8 cellular contexts compared by ENCODE assay signal in genomic region chr21:45542667-45543370, GRCh38. TPM values are rescaled to one million over a fixed set of nuclear protein-coding genes. Genes with fewer than 3 reads are reported as not detected.
DNase-seq lines count a peak whose midpoint lies in the region; ATAC-seq and TF ChIP-seq lines count a peak whose summit lies in the region.

No MANE protein-coding gene starts in this region.

- H3K4me2 ChIP-seq in KMS-11, result 0 out of 2 replicates have a peak overlapping the region, but pooled peaks have one; percentile 34

- no peaks in the 10 kb centered on the region for H4K20me1 ChIP-seq in KMS-11 (ENCODE audit: insufficient read depth)

- no peak overlapping the region for H3K27ac Mint-ChIP-seq in central memory CD8-positive, alpha-beta T cell (ENCODE audit: low read depth)

- no peaks in the 10 kb centered on the region for H3K9me3 Mint-ChIP-seq in central memory CD8-positive, alpha-beta T cell

- no peak overlapping the region for H3K27ac ChIP-seq in KMS-11

- H3K27me3 Mint-ChIP-seq in central memory CD8-positive, alpha-beta T cell, result no peaks in the 10 kb centered on the region

- TF ChIP-seq CTCF in AG10803 (conservative IDR thresholded peaks at IDR 0.05; ENCODE audit: low read length), result no peak
- TF ChIP-seq CTCF in KMS-11 (conservative IDR thresholded peaks at IDR 0.05; ENCODE audit: low read depth, low read length), result no peak

- H3K36me3 Mint-ChIP-seq in central memory CD8-positive, alpha-beta T cell (ENCODE audit: insufficient read depth), result peaks cover 1% of the 10 kb centered on the region

- peaks cover 38% of the 10 kb centered on the region for H3K79me2 ChIP-seq in KMS-11 (ENCODE audit: insufficient read depth, low read depth)

- DNase-seq in AG10803 (ENCODE audit: low read depth) (no peak), mesenteric fat pad (ENCODE audit: low spot score) (peak; percentile 90), NCI-H345 treated with DMSO at 0.1 percent for 48 hours (lab: John Stamatoyannopoulos, UW; ENCODE audit: unreplicated experiment) (no peak), globus pallidus (ENCODE audit: low spot score) (no peak), germinal center (ENCODE audit: low spot score) (no peak), SIG-M5 (lab: John Stamatoyannopoulos, UW) (no peak)
- peak in 1 of 2 donors; percentile 13 for DNase-seq in central memory CD8-positive, alpha-beta T cell (ENCODE audit: low spot score in 2 of 2)

- H2AFZ ChIP-seq in KMS-11 (ENCODE audit: low read depth), result peak overlapping the region; percentile 47

- H3K36me3 ChIP-seq in KMS-11 (ENCODE audit: insufficient read depth), result no peaks in the 10 kb centered on the region

- peaks cover 10% of the 10 kb centered on the region; the same call in 1 of the 2 replicates for H3K27me3 ChIP-seq in KMS-11 (ENCODE audit: insufficient read depth, low read depth)

- H3K4me1 Mint-ChIP-seq in central memory CD8-positive, alpha-beta T cell, result peaks cover 11% of the 10 kb centered on the region

- peak overlapping the region; percentile 55 for H3K4me3 ChIP-seq in AG10803 (ENCODE audit: low read length)
- no peak overlapping the region for H3K4me3 ChIP-seq in KMS-11 (IDR thresholded peaks at IDR 0.05; ENCODE audit: insufficient read depth, low read depth, low read length)

- H3K9ac ChIP-seq in KMS-11, result peak overlapping the region; percentile 95; the same call in 1 of the 2 replicates

- peak overlapping the region; percentile 59 for H3K4me3 Mint-ChIP-seq in central memory CD8-positive, alpha-beta T cell

- no peaks in the 10 kb centered on the region for H3K4me1 ChIP-seq in KMS-11 (ENCODE audit: low read depth, poor library complexity, severe bottlenecking)

- no peak for ATAC-seq in central memory CD8-positive, alpha-beta T cell (replicated peaks; ENCODE audit: extremely low read depth, poor library complexity, severe bottlenecking)

RNA-seq across cellular contexts. Expression of gene SLC19A1, which starts 0.6 kb away (rescaled TPM):
- 21.7 TPM for total RNA-seq in mesenteric fat pad
